ENCODE assay signal across 21 cellular contexts in the genomic region with DNA sequence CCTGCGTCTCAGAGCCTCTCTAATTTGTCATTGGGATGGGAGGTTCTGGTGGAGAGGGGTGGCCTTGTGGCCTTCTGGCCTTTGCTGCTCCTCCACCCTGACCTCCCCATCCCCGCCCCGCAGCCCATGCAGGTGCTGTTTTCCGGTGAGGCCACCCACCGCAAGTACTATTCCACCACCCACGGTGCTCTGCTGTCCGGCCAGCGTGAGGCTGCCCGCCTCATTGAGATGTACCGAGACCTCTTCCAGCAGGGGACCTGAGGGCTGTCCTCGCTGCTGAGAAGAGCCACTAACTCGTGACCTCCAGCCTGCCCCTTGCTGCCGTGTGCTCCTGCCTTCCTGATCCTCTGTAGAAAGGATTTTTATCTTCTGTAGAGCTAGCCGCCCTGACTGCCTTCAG. TPM values are rescaled to one million over a fixed set of nuclear protein-coding genes. Genes with fewer than 3 reads are reported as not detected.
A peak's percentile ranks its signal among the peaks of the same experiment; 100 is the strongest.
DNase-seq lines count a peak whose midpoint lies in the region; ATAC-seq, FAIRE-seq and TF ChIP-seq lines count a peak whose summit lies in the region.
"Had no signal": no experiment of that assay in that cellular context is flagged by ENCODE, and none has a peak within 500 bp of the region (broad histone marks: within the 10 kb centered on the region; RNA-seq: fewer than 3 reads in every experiment).

No MANE protein-coding gene starts in this region.

- no peaks in the 10 kb centered on the region for H3K9me3 ChIP-seq in H9 (ENCODE audit: control insufficient read depth, low read depth, low read length)
- H3K9me3 ChIP-seq in H1 (ENCODE audit: insufficient read depth in 2 of 2, low read depth in 1 of 2, low read length in 1 of 2): no peaks in the 10 kb centered on the region
- no peaks in the 10 kb centered on the region for H3K9me3 ChIP-seq in spleen
- H3K9me3 ChIP-seq: Caco-2, Peyer's patch, SJCRH30 had no signal

- H3K4me2 ChIP-seq in H9 (ENCODE audit: insufficient read depth, insufficient read length, low read length) (no peak overlapping the region), H1 (ENCODE audit: insufficient read depth in 1 of 2, low read depth in 2 of 2, low read length in 2 of 2) (no peak overlapping the region)

- H3K56ac ChIP-seq in H9 (ENCODE audit: insufficient read length, low read depth, low read length) (no peak overlapping the region), H1 (replicated peaks; ENCODE audit: insufficient read length, low read depth, low read length) (no peak overlapping the region)

- H3K27ac ChIP-seq in H9 (ENCODE audit: insufficient read length, low read depth, low read length) (no peak overlapping the region), H1 (ENCODE audit: low read depth, low read length) (no peak overlapping the region), spleen (no peak overlapping the region)
- H3K27ac ChIP-seq: Peyer's patch, SJCRH30 had no signal

- no peak overlapping the region for H2BK20ac ChIP-seq in H9 (ENCODE audit: low read depth, low read length, poor library complexity, severe bottlenecking)
- H2BK20ac ChIP-seq in H1 (ENCODE audit: low read length): no peak overlapping the region

- H3K14ac ChIP-seq in H9 (ENCODE audit: insufficient read depth, low read length) (no peak overlapping the region; the same call in 1 of the 2 replicates), H1 (ENCODE audit: insufficient read length) (no peak overlapping the region)

- H3K23ac ChIP-seq in H9 (ENCODE audit: insufficient read length, low read depth, low read length) (no peak overlapping the region), H1 (ENCODE audit: insufficient read length) (no peak overlapping the region)

- H3K79me1 ChIP-seq in H9 (ENCODE audit: insufficient read depth, low read depth, low read length, poor library complexity, severe bottlenecking) (no peaks in the 10 kb centered on the region), H1 (ENCODE audit: low read depth, low read length) (no peaks in the 10 kb centered on the region)

- H2AFZ ChIP-seq in H9 (ENCODE audit: low read length) (no peak overlapping the region), H1 (ENCODE audit: low read length) (no peak overlapping the region)

- H2AK5ac ChIP-seq in H9 (ENCODE audit: insufficient read length, low read length): no peak overlapping the region
- H2AK5ac ChIP-seq in H1 (ENCODE audit: low read depth, low read length): no peak overlapping the region

- TF ChIP-seq POLR2A in H1 (IDR thresholded peaks at IDR 0.05; ENCODE audit: control extremely low read depth in 1 of 2, low read depth in 2 of 2, low read length in 2 of 2): no peak
- no peak for TF ChIP-seq POLR2A in spleen (IDR thresholded peaks at IDR 0.05)
- TF ChIP-seq POLR2A in GM12892 (IDR thresholded peaks at IDR 0.05; ENCODE audit: low read depth, low read length): no peak

- H3K27me3 Mint-ChIP-seq in H9 (ENCODE audit: low read depth) (no peaks in the 10 kb centered on the region), nephron progenitor cell (ENCODE audit: low read depth, poor library complexity) (no peaks in the 10 kb centered on the region)
- H3K27me3 Mint-ChIP-seq: CD4-positive, alpha-beta T cell had no signal

- H3K27me3 ChIP-seq in H9 (ENCODE audit: insufficient read depth, low read length): no peaks in the 10 kb centered on the region
- H3K27me3 ChIP-seq in H1 (replicated peaks in 1 of 4; ENCODE audit: control insufficient read depth in 3 of 4, extremely low read depth in 1 of 4, insufficient read depth in 3 of 4, low read length in 3 of 4): no peaks in the 10 kb centered on the region
- H3K27me3 ChIP-seq in spleen (replicated peaks in 1 of 7): no peaks in the 10 kb centered on the region
- H3K27me3 ChIP-seq: Peyer's patch, SJCRH30 had no signal

- H3K9me3 Mint-ChIP-seq in H9 (0 out of 5 replicates have a peak, but pooled peaks cover 0 to 3% of the 10 kb centered on the region in 2 experiments), nephron progenitor cell (no peaks in the 10 kb centered on the region)
- H3K9me3 Mint-ChIP-seq: CD4-positive, alpha-beta T cell had no signal

- H2BK120ac ChIP-seq in H9 (ENCODE audit: low read depth, low read length, poor library complexity, severe bottlenecking) (no peak overlapping the region), H1 (replicated peaks; ENCODE audit: low read depth, low read length) (no peak overlapping the region)

- H3K4me1 ChIP-seq in H9 (ENCODE audit: insufficient read depth, low read length) (no peaks in the 10 kb centered on the region), H1 (replicated peaks in 1 of 4; ENCODE audit: control insufficient read depth in 3 of 4, insufficient read depth in 4 of 4, low read length in 3 of 4) (peaks cover 2 to 9% (median 5%) of the 10 kb centered on the region in 4 experiments; a peak in 4 of 7 replicates), spleen (peaks cover 0 to 2% (median 0%) of the 10 kb centered on the region in 6 donors)
- H3K4me1 ChIP-seq: Caco-2, Peyer's patch, SJCRH30 had no signal

- H3K36me3 ChIP-seq in H1 (ENCODE audit: control insufficient read depth in 2 of 4, insufficient read depth in 4 of 4, low read length in 3 of 4): no peaks in the 10 kb centered on the region
- H3K36me3 ChIP-seq in spleen: peaks cover 0 to 12% (median 0%) of the 10 kb centered on the region in 6 donors

- H3K23me2 ChIP-seq in H9 (ENCODE audit: insufficient read length, low read depth, low read length, poor library complexity, severe bottlenecking) (no peaks in the 10 kb centered on the region), H1 (ENCODE audit: low read depth, low read length) (no peaks in the 10 kb centered on the region; the same call in 1 of the 2 replicates)

- TF ChIP-seq EP300 in H1 (IDR thresholded peaks at IDR 0.05; ENCODE audit: borderline replicate concordance in 1 of 2, low read depth in 2 of 2, low read length in 2 of 2): no peak

- no peak overlapping the region for H2BK5ac ChIP-seq in H9 (ENCODE audit: insufficient read length, low read length)
- no peak overlapping the region for H2BK5ac ChIP-seq in H1 (ENCODE audit: low read depth, low read length)

- no peak overlapping the region for H3K4ac ChIP-seq in H9 (ENCODE audit: low read depth, low read length)
- no peak overlapping the region for H3K4ac ChIP-seq in H1 (replicated peaks; ENCODE audit: insufficient read length, low read depth, low read length)

- no peak overlapping the region for H4K5ac ChIP-seq in H9 (ENCODE audit: insufficient read length, low read depth, low read length)
- no peak overlapping the region for H4K5ac ChIP-seq in H1 (ENCODE audit: insufficient read length, low read depth, low read length)

- H3K4me3 ChIP-seq in H1 (ENCODE audit: extremely low read depth in 1 of 4, insufficient read depth in 2 of 4, low read depth in 3 of 4, low read length in 4 of 4): no peak overlapping the region
- no peak overlapping the region for H3K4me3 ChIP-seq in spleen
- H3K4me3 ChIP-seq: Peyer's patch, SJCRH30 had no signal

- no peak for TF ChIP-seq RAD21 in H1 (IDR thresholded peaks at IDR 0.05 in 1 of 2, conservative IDR thresholded peaks at IDR 0.05 in 1 of 2; ENCODE audit: low read depth in 2 of 2, low read length in 2 of 2)

- WGBS in H9 (ENCODE audit: extremely low coverage, insufficient read length, low lambda C conversion rate): no CpG with 5 or more reads among the region's 14 CpGs
- WGBS in H1 (ENCODE audit: extremely low coverage in 1 of 2, insufficient coverage in 1 of 2, insufficient read length in 1 of 2, insufficient replicate concordance in 2 of 2, low coverage in 1 of 2, low lambda C conversion rate in 2 of 2, missing lambda C conversion rate in 1 of 2), 2 experiments: 79% methylated on average over 14 of the region's 14 CpGs; no CpG with 5 or more reads in 1 of the 2 experiments
- 80 to 91% (median 88%) methylated on average over 13 to 14 of the region's 14 CpGs for WGBS in spleen, 5 donors

- no peak overlapping the region for H3T11ph ChIP-seq in H9 (ENCODE audit: low read length)

- CTCF ChIA-PET in H1 (lab: Charles Lee; ENCODE audit: partially characterized antibody): interaction anchor here (1.2 to 1.5 kb wide), 4 partner anchors 9 to 99 kb away, joined by 3 to 5 read pairs (median 4); no protein-coding TSS in a partner anchor

- H2BK12ac ChIP-seq in H9 (ENCODE audit: insufficient read length, low read depth, low read length): no peak overlapping the region
- H2BK12ac ChIP-seq in H1 (ENCODE audit: low read depth, low read length): no peak overlapping the region

- H4K8ac ChIP-seq in H9 (replicated peaks; ENCODE audit: insufficient read length, low read depth, low read length) (no peak overlapping the region), H1 (ENCODE audit: extremely low read depth, insufficient read depth, low read length) (peak overlapping the region; percentile 31; the same call in 1 of the 2 replicates)

- POLR2A ChIA-PET in H1 (lab: Charles Lee; ENCODE audit: partially characterized antibody): interaction anchor here (0.5 to 1.1 kb wide), 2 partner anchors 9 to 789 kb away, joined by 3 to 7 read pairs; no protein-coding TSS in a partner anchor

- H4K20me1 ChIP-seq in H9 (ENCODE audit: control insufficient read depth, insufficient read depth, insufficient read length) (no peaks in the 10 kb centered on the region), H1 (replicated peaks in 1 of 2; ENCODE audit: control insufficient read depth in 1 of 2, insufficient read depth in 2 of 2, low read length in 2 of 2) (no peaks in the 10 kb centered on the region)

- H3K18ac ChIP-seq in H9 (ENCODE audit: insufficient read length, low read depth, low read length) (no peak overlapping the region), H1 (ENCODE audit: extremely low read depth, low read length) (no peak overlapping the region)

- H3K4me1 Mint-ChIP-seq in H9: peaks cover 8 to 12% of the 10 kb centered on the region in 2 experiments
- H3K4me1 Mint-ChIP-seq in nephron progenitor cell: peaks cover 9% of the 10 kb centered on the region

- H3K27ac Mint-ChIP-seq in H9 (peak overlapping the region; percentile 61 to 90 (median 89); a peak in 5 of 7 replicates), nephron progenitor cell (peak overlapping the region; percentile 90)
- H3K27ac Mint-ChIP-seq: CD4-positive, alpha-beta T cell had no signal

- H3K36me3 Mint-ChIP-seq in H9 (ENCODE audit: insufficient read depth in 1 of 3, low read depth in 3 of 3) (peaks cover 4 to 17% (median 7%) of the 10 kb centered on the region in 3 experiments; a peak in 5 of 7 replicates), nephron progenitor cell (ENCODE audit: low read depth) (peaks cover 20% of the 10 kb centered on the region)

- no peak overlapping the region for H2BK15ac ChIP-seq in H9 (ENCODE audit: low read depth, low read length)
- no peak overlapping the region for H2BK15ac ChIP-seq in H1 (ENCODE audit: low read length)

- no peaks in the 10 kb centered on the region for H3K79me2 ChIP-seq in H9 (ENCODE audit: insufficient read depth, low read length)
- H3K79me2 ChIP-seq in H1 (ENCODE audit: control insufficient read depth in 1 of 2, insufficient read depth in 2 of 2, low read length in 2 of 2): no peaks in the 10 kb centered on the region

- ATAC-seq in GM21528 (IDR thresholded peaks at IDR 0.05; ENCODE audit: low FRiP score, unreplicated experiment): no peak
- no peak for ATAC-seq in GM18502 (IDR thresholded peaks at IDR 0.05; ENCODE audit: poor library complexity, unreplicated experiment)
- ATAC-seq: HCT116 had no signal

- H3K4me3 Mint-ChIP-seq in H9 (no peak overlapping the region), nephron progenitor cell (no peak overlapping the region)
- H3K4me3 Mint-ChIP-seq: CD4-positive, alpha-beta T cell had no signal

- no peak overlapping the region for H4K91ac ChIP-seq in H9 (ENCODE audit: insufficient read length, low read depth, low read length)
- H4K91ac ChIP-seq in H1 (replicated peaks; ENCODE audit: insufficient read length, low read length): no peak overlapping the region

- intact Hi-C loops in spleen (cut with DNase I; ENCODE audit: low total_unique reads): no loop called here

- no peak overlapping the region for H3K9ac ChIP-seq in H9 (ENCODE audit: extremely low read depth, insufficient read length, low read length)
- H3K9ac ChIP-seq in H1 (replicated peaks in 1 of 4; ENCODE audit: extremely low read depth in 1 of 4, low read depth in 3 of 4, low read length in 3 of 4): no peak overlapping the region

- no peak for DNase-seq in H9
- no peak for DNase-seq in H1 (ENCODE audit: low read depth in 1 of 2, low spot score in 2 of 2)
- no peak for DNase-seq in nephron progenitor cell
- peak; percentile 58 for DNase-seq in spleen
- no peak for DNase-seq in GM12892 (ENCODE audit: insufficient read length)
- no peak for DNase-seq in NCI-H226
- DNase-seq: Caco-2; CD4-positive, alpha-beta T cell; DMS 273 treated with DMSO at 0.1 percent for 48 hours; IMR-90; NCI-H1105; NCI-H2029 treated with DMSO at 0.1 percent for 48 hours; NCI-H446; Peyer's patch; SJCRH30 had no signal

- FAIRE-seq in H1 (lab: Jason Lieb, UNC) (no peak), GM12892 (lab: Jason Lieb, UNC) (no peak)
- FAIRE-seq: GM12891, GM18507, HTR-8/SVneo had no signal

- TF ChIP-seq CTCF in H9 (conservative IDR thresholded peaks at IDR 0.05): no peak
- TF ChIP-seq CTCF in H1 (IDR thresholded peaks at IDR 0.05; ENCODE audit: control extremely low read depth in 1 of 3, insufficient read depth in 1 of 3, low read depth in 1 of 3, low read length in 3 of 3): no peak
- no peak for TF ChIP-seq CTCF in nephron progenitor cell (IDR thresholded peaks at IDR 0.05)
- TF ChIP-seq CTCF in spleen (IDR thresholded peaks at IDR 0.05 in 8 of 11, conservative IDR thresholded peaks at IDR 0.05 in 3 of 11): no peak

RNA-seq across cellular contexts. Expression of a gene that starts 38.5 kb away (rescaled TPM):
- 7.4 and 10.3 TPM in 2 replicates for total RNA-seq in H9 (2021)
- total RNA-seq in H1 (2021; fragmentation: NEBNext Ultra II Directional; extraction: Animal tissue kit (Norgen Biotek cat#: 25700)): 9.3 and 12.4 TPM in 2 replicates
- polyA plus RNA-seq in H1 (2011; rRNA removed): 8.3 and 20.5 TPM in 2 replicates
- polyA plus RNA-seq in H1 (2011; cell fraction: cytosol; rRNA removed): 5.0 TPM
- polyA plus RNA-seq in H1 (2011; cell fraction: nucleus; rRNA removed): 10.3 TPM
- 6.1 to 12.8 TPM (median 11.7 TPM) in 4 replicates for polyA plus RNA-seq in H1 (2012, experiment 1 of 2)
- polyA plus RNA-seq in H1 (2012, experiment 2 of 2): 18.7 TPM
- 7.0 TPM for polyA plus RNA-seq in H1 (2013, experiment 1 of 2)
- polyA plus RNA-seq in H1 (2013, experiment 2 of 2): 7.7 TPM
- 2.4 and 2.5 TPM in 2 replicates for polyA minus RNA-seq in H1 (2011; rRNA and poly(A)+ RNA removed)
- polyA minus RNA-seq in H1 (2011; cell fraction: cytosol; rRNA and poly(A)+ RNA removed): 4.5 TPM
- polyA minus RNA-seq in H1 (2011; cell fraction: nucleus; rRNA and poly(A)+ RNA removed): 2.0 TPM
- total RNA-seq in spleen: 10 to 100 TPM in 2 of 7 donors, 1 to 10 TPM in 5; 5.2 to 12.9 (median 8.3) TPM
- polyA plus RNA-seq in spleen: 1 to 10 TPM; 4.2 to 4.9 (median 4.6) TPM
- polyA plus RNA-seq in GM12892 (2012; ENCODE audit: missing spikeins): not detected
